In genomic region chr7:5699951-5700384, GRCh38 we compare ENCODE assay signal across 8 cellular contexts.
DNase-seq lines count a peak whose midpoint lies in the region; ATAC-seq and TF ChIP-seq lines count a peak whose summit lies in the region.
"Had no signal": no experiment of that assay in that cellular context is flagged by ENCODE, and none has a peak within 500 bp of the region (broad histone marks: within the 10 kb centered on the region; RNA-seq: fewer than 3 reads in every experiment).

No MANE protein-coding gene starts in this region.

- H3K9me3 ChIP-seq in esophagus squamous epithelium = no peaks in the 10 kb centered on the region

- H3K4me3 Mint-ChIP-seq in activated CD4-positive, alpha-beta memory T cell treated with anti-CD3 and anti-CD28 coated beads, Interleukin-2, amount 10 ng/mL, durations not matched to agents 7 days and 5 days = no peak overlapping the region

- ATAC-seq in GM19395 (IDR thresholded peaks at IDR 0.05; ENCODE audit: unreplicated experiment) (peak; percentile 70), HG03139 (IDR thresholded peaks at IDR 0.05; ENCODE audit: unreplicated experiment) (peak; percentile 45)

- H3K4me1 ChIP-seq in esophagus squamous epithelium = peaks cover 24 to 80% (median 43%) of the 10 kb centered on the region in 3 donors

- peaks cover 37% of the 10 kb centered on the region for H3K27me3 Mint-ChIP-seq in activated CD4-positive, alpha-beta memory T cell treated with anti-CD3 and anti-CD28 coated beads, Interleukin-2, amount 10 ng/mL, durations not matched to agents 7 days and 5 days

- H3K27ac Mint-ChIP-seq in activated CD4-positive, alpha-beta memory T cell treated with anti-CD3 and anti-CD28 coated beads, Interleukin-2, amount 10 ng/mL, durations not matched to agents 7 days and 5 days = no peak overlapping the region

- CTCF ChIA-PET in activated CD4-positive, alpha-beta memory T cell treated with anti-CD3 and anti-CD28 coated beads, Interleukin-2, amount 10 ng/mL, durations not matched to agents 7 days and 5 days (lab: Charles Lee) = interaction anchor here (0.6 to 1.8 kb wide), 5 partner anchors 11 to 205 kb away, joined by 3 to 5 read pairs (median 4); partner anchors contain the start of gene RNF216

- H3K4me1 Mint-ChIP-seq in activated CD4-positive, alpha-beta memory T cell treated with anti-CD3 and anti-CD28 coated beads, Interleukin-2, amount 10 ng/mL, durations not matched to agents 7 days and 5 days = peaks cover 57% of the 10 kb centered on the region

- no peak for TF ChIP-seq POLR2A in esophagus squamous epithelium (IDR thresholded peaks at IDR 0.05)

- intact Hi-C loops in esophagus squamous epithelium (cut with DNase I) = loop anchor here (10.0 kb wide), 1 partner anchor 205 kb away; no protein-coding TSS in a partner anchor

- no peak overlapping the region for H3K4me3 ChIP-seq in esophagus squamous epithelium

- H3K36me3 ChIP-seq in esophagus squamous epithelium = peaks cover 0 to 48% (median 0%) of the 10 kb centered on the region in 3 donors

- H3K27me3 ChIP-seq in esophagus squamous epithelium = no peaks in the 10 kb centered on the region

- TF ChIP-seq CTCF in esophagus squamous epithelium (IDR thresholded peaks at IDR 0.05) = no peak

- POLR2A ChIA-PET in activated CD4-positive, alpha-beta memory T cell treated with anti-CD3 and anti-CD28 coated beads, Interleukin-2, amount 10 ng/mL, durations not matched to agents 7 days and 5 days (lab: Charles Lee) = interaction anchor here (1.0 to 1.4 kb wide), 2 partner anchors 10 to 12 kb away, joined by 3 to 4 read pairs; no protein-coding TSS in a partner anchor

- H3K27ac ChIP-seq in esophagus squamous epithelium = peak overlapping the region in 3 of 4 donors; percentile 53 to 87 (median 81)
- H3K27ac ChIP-seq: VCaP had no signal

- peaks cover 44% of the 10 kb centered on the region for H3K36me3 Mint-ChIP-seq in activated CD4-positive, alpha-beta memory T cell treated with anti-CD3 and anti-CD28 coated beads, Interleukin-2, amount 10 ng/mL, durations not matched to agents 7 days and 5 days (ENCODE audit: low read depth)

- DNase-seq in activated CD4-positive, alpha-beta memory T cell treated with anti-CD3 and anti-CD28 coated beads, Interleukin-2, amount 10 ng/mL, durations not matched to agents 7 days and 5 days = peak; percentile 64
- DNase-seq in esophagus squamous epithelium (lab: John Stamatoyannopoulos, UW) (no peak), NCI-H2196 treated with DMSO at 0.1 percent for 48 hours (lab: John Stamatoyannopoulos, UW; ENCODE audit: unreplicated experiment) (no peak), superior temporal gyrus (ENCODE audit: extremely low spot score) (no peak)
- peak; percentile 35 to 59 for DNase-seq in stimulated activated CD4-positive, alpha-beta T cell treated with anti-CD3 and anti-CD28 coated beads, Interleukin-1b, Interleukin-23, amount 100 ng/mL, for 4 hours (ENCODE audit: low read depth in 2 of 2)

- 37 to 40% methylated on average over 5 to 6 of the region's 6 CpGs for WGBS in esophagus squamous epithelium, 2 donors

- no peaks in the 10 kb centered on the region for H3K9me3 Mint-ChIP-seq in activated CD4-positive, alpha-beta memory T cell treated with anti-CD3 and anti-CD28 coated beads, Interleukin-2, amount 10 ng/mL, durations not matched to agents 7 days and 5 days

Comparison
In these comparisons a context has a peak if more than half of its experiments do, and no peak if none do; other contexts are left out.
1. DNase-seq: peak in activated CD4-positive, alpha-beta memory T cell treated with anti-CD3 and anti-CD28 coated beads, Interleukin-2, amount 10 ng/mL, durations not matched to agents 7 days and 5 days (single experiment) and stimulated activated CD4-positive, alpha-beta T cell treated with anti-CD3 and anti-CD28 coated beads, Interleukin-1b, Interleukin-23, amount 100 ng/mL, for 4 hours (2 of 2); none in esophagus squamous epithelium (single experiment), NCI-H2196 treated with DMSO at 0.1 percent for 48 hours (single experiment) and superior temporal gyrus (single experiment).